17 cellular contexts compared by ENCODE assay signal in genomic region chr4:7297374-7297773, GRCh38.
DNase-seq lines count a peak whose midpoint lies in the region; ATAC-seq and TF ChIP-seq lines count a peak whose summit lies in the region.
"Had no signal": no experiment of that assay in that cellular context is flagged by ENCODE, and none has a peak within 500 bp of the region (broad histone marks: within the 10 kb centered on the region; RNA-seq: fewer than 3 reads in every experiment).

No MANE protein-coding gene starts in this region.

- no peak overlapping the region for H3K4me3 Mint-ChIP-seq in chondrocyte (ENCODE audit: unreplicated experiment)
- no peak overlapping the region for H3K4me3 Mint-ChIP-seq in stimulated activated naive B cell treated with anti-CD40 and anti-IgM and Interleukin-4, amounts not matched to agents 10 μg/mL and 1 μg/mL and 100 μg/mL, for 72 hours
- H3K4me3 Mint-ChIP-seq: B cell; CD4-positive, alpha-beta memory T cell; HFFc6; IgD-negative memory B cell had no signal

- H3K27me3 ChIP-seq in neuronal stem cell (ENCODE audit: control insufficient read depth in 3 of 3, insufficient read depth in 3 of 3, low read depth in 1 of 3, low read length in 3 of 3), result peaks cover 0 to 6% (median 0%) of the 10 kb centered on the region in 3 experiments

- peak overlapping the region; percentile 98 for H2AK5ac ChIP-seq in neuronal stem cell (ENCODE audit: low read depth, low read length)

- DNase-seq in left ventricle myocardium superior (peak; percentile 26), left cardiac atrium (no peak), chondrocyte (ENCODE audit: low spot score) (peak; percentile 38), neuronal stem cell (ENCODE audit: low spot score) (no peak), kidney tubule cell (ENCODE audit: low spot score) (no peak)
- DNase-seq in stimulated activated naive B cell treated with anti-CD40 and anti-IgM and Interleukin-4, amounts not matched to agents 10 μg/mL and 1 μg/mL and 100 μg/mL, for 72 hours, result no peak
- DNase-seq: CD4-positive, alpha-beta memory T cell; DMS153; DMS79; GDM1; GOT3; HFFc6 had no signal

- intact Hi-C loops in left ventricle myocardium superior (cut with micrococcal nuclease) (loop anchor here (10.0 kb wide), 1 partner anchor 103 kb away; the partner anchor contains the start of gene SORCS2), left cardiac atrium (cut with DNase I) (loop anchor here (2.0 to 5.0 kb wide), 2 partner anchors 105 kb away; partner anchors contain the start of gene SORCS2 (in 2 of the 2))

- no peak overlapping the region for H3K4me2 ChIP-seq in neuronal stem cell (ENCODE audit: insufficient read depth, low read length, poor library complexity, severe bottlenecking)

- no peak overlapping the region for H3K14ac ChIP-seq in neuronal stem cell (ENCODE audit: low read length)

- peak overlapping the region; percentile 73 for H2BK15ac ChIP-seq in neuronal stem cell (ENCODE audit: low read length)

- peaks cover 47% of the 10 kb centered on the region for H3K27me3 Mint-ChIP-seq in chondrocyte (ENCODE audit: low read depth)
- peaks cover 12 to 27% of the 10 kb centered on the region in 2 donors for H3K27me3 Mint-ChIP-seq in stimulated activated naive B cell treated with anti-CD40 and anti-IgM and Interleukin-4, amounts not matched to agents 10 μg/mL and 1 μg/mL and 100 μg/mL, for 72 hours

- no peak overlapping the region for H3K9ac ChIP-seq in neuronal stem cell (ENCODE audit: low read depth, low read length, poor library complexity)

- H4K8ac ChIP-seq in neuronal stem cell (ENCODE audit: low read depth, low read length), result no peak overlapping the region

- no peak overlapping the region for H3K4me3 ChIP-seq in neuronal stem cell (ENCODE audit: low read length in 2 of 2)

- no peak for TF ChIP-seq CTCF in chondrocyte (IDR thresholded peaks at IDR 0.05)

- peak overlapping the region; percentile 67 for H2BK12ac ChIP-seq in neuronal stem cell (ENCODE audit: low read length)

- no CpG with 5 or more reads among the region's 9 CpGs for WGBS in neuronal stem cell (ENCODE audit: extremely low coverage in 2 of 2, insufficient read length in 2 of 2, insufficient replicate concordance in 1 of 2), 2 donors

- no peak overlapping the region for H3K27ac Mint-ChIP-seq in chondrocyte (ENCODE audit: unreplicated experiment)
- H3K27ac Mint-ChIP-seq in stimulated activated naive B cell treated with anti-CD40 and anti-IgM and Interleukin-4, amounts not matched to agents 10 μg/mL and 1 μg/mL and 100 μg/mL, for 72 hours, result no peak overlapping the region
- H3K27ac Mint-ChIP-seq: B cell; CD4-positive, alpha-beta memory T cell; HFFc6; IgD-negative memory B cell had no signal

- no peak overlapping the region for H3K27ac ChIP-seq in neuronal stem cell (replicated peaks; ENCODE audit: low read length)
- H3K27ac ChIP-seq: C4-2B had no signal

- no peaks in the 10 kb centered on the region for H3K36me3 Mint-ChIP-seq in chondrocyte (ENCODE audit: low read depth)
- no peaks in the 10 kb centered on the region for H3K36me3 Mint-ChIP-seq in stimulated activated naive B cell treated with anti-CD40 and anti-IgM and Interleukin-4, amounts not matched to agents 10 μg/mL and 1 μg/mL and 100 μg/mL, for 72 hours
- H3K36me3 Mint-ChIP-seq: CD4-positive, alpha-beta memory T cell; IgD-negative memory B cell had no signal

- H3K79me1 ChIP-seq in neuronal stem cell (ENCODE audit: low read depth, low read length), result no peaks in the 10 kb centered on the region

- no peak overlapping the region for H3K23ac ChIP-seq in neuronal stem cell (ENCODE audit: low read depth, low read length, poor library complexity)

- no peak overlapping the region for H3K4ac ChIP-seq in neuronal stem cell (ENCODE audit: low read length)

- no peak overlapping the region for H2BK120ac ChIP-seq in neuronal stem cell (ENCODE audit: low read depth, low read length)

- ATAC-seq in left ventricle myocardium superior (no peak), left cardiac atrium (no peak), HG02571 (IDR thresholded peaks at IDR 0.05; ENCODE audit: unreplicated experiment) (no peak)
- ATAC-seq in stimulated activated naive B cell treated with anti-CD40 and anti-IgM and Interleukin-4, amounts not matched to agents 10 μg/mL and 1 μg/mL and 100 μg/mL, for 72 hours (replicated peaks), result no peak
- ATAC-seq: HCT116 had no signal

- H2BK5ac ChIP-seq in neuronal stem cell (ENCODE audit: low read length), result peak overlapping the region; percentile 91

- no peaks in the 10 kb centered on the region for H3K9me3 ChIP-seq in neuronal stem cell (replicated peaks in 1 of 2; ENCODE audit: control insufficient read depth in 2 of 2, insufficient read depth in 1 of 2, low read depth in 1 of 2, low read length in 2 of 2)

- no peaks in the 10 kb centered on the region for H3K9me3 Mint-ChIP-seq in chondrocyte (ENCODE audit: low read depth)
- H3K9me3 Mint-ChIP-seq in stimulated activated naive B cell treated with anti-CD40 and anti-IgM and Interleukin-4, amounts not matched to agents 10 μg/mL and 1 μg/mL and 100 μg/mL, for 72 hours, result peaks cover 0 to 2% of the 10 kb centered on the region in 2 donors
- H3K9me3 Mint-ChIP-seq: HFFc6 had no signal

- no peak overlapping the region for H4K91ac ChIP-seq in neuronal stem cell (ENCODE audit: low read depth, low read length, poor library complexity)

- peak overlapping the region; percentile 91 for H3K18ac ChIP-seq in neuronal stem cell (ENCODE audit: low read length)

- H3K4me1 Mint-ChIP-seq in chondrocyte (ENCODE audit: low read depth), result peaks cover 3% of the 10 kb centered on the region
- no peaks in the 10 kb centered on the region for H3K4me1 Mint-ChIP-seq in stimulated activated naive B cell treated with anti-CD40 and anti-IgM and Interleukin-4, amounts not matched to agents 10 μg/mL and 1 μg/mL and 100 μg/mL, for 72 hours
- H3K4me1 Mint-ChIP-seq: B cell; CD4-positive, alpha-beta memory T cell had no signal

- peaks cover 0 to 39% of the 10 kb centered on the region in 2 donors for H3K4me1 ChIP-seq in neuronal stem cell (ENCODE audit: control insufficient read depth in 2 of 2, insufficient read depth in 1 of 2, low read depth in 1 of 2, low read length in 2 of 2)

- no peaks in the 10 kb centered on the region for H3K36me3 ChIP-seq in neuronal stem cell (replicated peaks in 1 of 2; ENCODE audit: control insufficient read depth in 2 of 2, insufficient read depth in 2 of 2, low read length in 2 of 2)

- H2AFZ ChIP-seq in neuronal stem cell (ENCODE audit: low read length), result no peak overlapping the region

Comparison
In these comparisons a context has a peak if more than half of its experiments do, and no peak if none do; other contexts are left out.
1. DNase-seq: peak in left ventricle myocardium superior (single experiment) and chondrocyte (single experiment); none in left cardiac atrium (single experiment), neuronal stem cell (single experiment), kidney tubule cell (single experiment) and stimulated activated naive B cell treated with anti-CD40 and anti-IgM and Interleukin-4, amounts not matched to agents 10 μg/mL and 1 μg/mL and 100 μg/mL, for 72 hours (single experiment).